Comparison of ENCODE assay signal across 9 cellular contexts in genomic region chr1:84853743-84854721, GRCh38. TPM values are rescaled to one million over a fixed set of nuclear protein-coding genes. Genes with fewer than 3 reads are reported as not detected.
A peak's percentile ranks its signal among the peaks of the same experiment; 100 is the strongest.
DNase-seq lines count a peak whose midpoint lies in the region; ATAC-seq and TF ChIP-seq lines count a peak whose summit lies in the region.
"Had no signal": no experiment of that assay in that cellular context is flagged by ENCODE, and none has a peak within 500 bp of the region (broad histone marks: within the 10 kb centered on the region; RNA-seq: fewer than 3 reads in every experiment).

No MANE protein-coding gene starts in this region.

- H3K4me3 Mint-ChIP-seq in T-cell: peak overlapping the region in 2 of 3 donors; percentile 1 to 5
- no peak overlapping the region for H3K4me3 Mint-ChIP-seq in stimulated activated effector memory CD8-positive, alpha-beta T cell treated with anti-CD3 and anti-CD28 coated beads, Interleukin-12 subunit alpha, Interleukin-12 subunit beta, amount 100 ng/mL, for 72 hours
- H3K4me3 Mint-ChIP-seq in progenitor cell of endocrine pancreas (ENCODE audit: low read depth): no peak overlapping the region

- CTCF ChIA-PET in T-cell (lab: Charles Lee): interaction anchor here in 1 of 2 donors (1.0 kb wide), 1 partner anchor 91 kb away, joined by 3 read pairs; no protein-coding TSS in a partner anchor

- ATAC-seq in GM19372 (IDR thresholded peaks at IDR 0.05; ENCODE audit: low read depth, unreplicated experiment): peak; percentile 96
- ATAC-seq in HG03342 (IDR thresholded peaks at IDR 0.05; ENCODE audit: unreplicated experiment): peak; percentile 98
- ATAC-seq in T-cell (replicated peaks in 1 of 4): peak; percentile 98 to 100 (median 100)
- peak; percentile 100 for ATAC-seq in stimulated activated effector memory CD8-positive, alpha-beta T cell treated with anti-CD3 and anti-CD28 coated beads, Interleukin-12 subunit alpha, Interleukin-12 subunit beta, amount 100 ng/mL, for 72 hours

- H3K27ac Mint-ChIP-seq in T-cell (peak overlapping the region; percentile 91 to 94), progenitor cell of endocrine pancreas (no peak overlapping the region)
- H3K27ac Mint-ChIP-seq in stimulated activated effector memory CD8-positive, alpha-beta T cell treated with anti-CD3 and anti-CD28 coated beads, Interleukin-12 subunit alpha, Interleukin-12 subunit beta, amount 100 ng/mL, for 72 hours: peak overlapping the region; percentile 87

- no peaks in the 10 kb centered on the region for H3K9me3 Mint-ChIP-seq in T-cell
- no peaks in the 10 kb centered on the region for H3K9me3 Mint-ChIP-seq in stimulated activated effector memory CD8-positive, alpha-beta T cell treated with anti-CD3 and anti-CD28 coated beads, Interleukin-12 subunit alpha, Interleukin-12 subunit beta, amount 100 ng/mL, for 72 hours
- no peaks in the 10 kb centered on the region for H3K9me3 Mint-ChIP-seq in progenitor cell of endocrine pancreas (ENCODE audit: low read depth)

- POLR2A ChIA-PET in T-cell (lab: Charles Lee): no interaction called here

- peak; percentile 85 for DNase-seq in COLO829 (ENCODE audit: low spot score)
- peak in 16 of 34 experiments; percentile 5 to 29 (median 15) for DNase-seq in T-cell
- peak; percentile 91 for DNase-seq in epithelial cell of prostate (ENCODE audit: low read depth, low spot score)
- no peak for DNase-seq in stimulated activated effector memory CD8-positive, alpha-beta T cell treated with anti-CD3 and anti-CD28 coated beads, Interleukin-12 subunit alpha, Interleukin-12 subunit beta, amount 100 ng/mL, for 72 hours (ENCODE audit: low spot score in 2 of 2)
- no peak for DNase-seq in progenitor cell of endocrine pancreas (ENCODE audit: low spot score, unreplicated experiment)
- no peak for DNase-seq in NCI-H1048 (lab: John Stamatoyannopoulos, UW)

- H3K4me1 Mint-ChIP-seq in T-cell (peaks cover 39 to 49% (median 43%) of the 10 kb centered on the region in 3 donors), progenitor cell of endocrine pancreas (ENCODE audit: low read depth) (peaks cover 16% of the 10 kb centered on the region)
- H3K4me1 Mint-ChIP-seq in stimulated activated effector memory CD8-positive, alpha-beta T cell treated with anti-CD3 and anti-CD28 coated beads, Interleukin-12 subunit alpha, Interleukin-12 subunit beta, amount 100 ng/mL, for 72 hours: peaks cover 26% of the 10 kb centered on the region

- TF ChIP-seq CTCF in progenitor cell of endocrine pancreas (IDR thresholded peaks at IDR 0.05; ENCODE audit: unreplicated experiment): no peak

- H3K36me3 Mint-ChIP-seq in T-cell: no peaks in the 10 kb centered on the region
- H3K36me3 Mint-ChIP-seq in stimulated activated effector memory CD8-positive, alpha-beta T cell treated with anti-CD3 and anti-CD28 coated beads, Interleukin-12 subunit alpha, Interleukin-12 subunit beta, amount 100 ng/mL, for 72 hours: no peaks in the 10 kb centered on the region
- no peaks in the 10 kb centered on the region for H3K36me3 Mint-ChIP-seq in progenitor cell of endocrine pancreas (ENCODE audit: insufficient read depth)

- H3K27me3 Mint-ChIP-seq in T-cell: no peaks in the 10 kb centered on the region
- H3K27me3 Mint-ChIP-seq in progenitor cell of endocrine pancreas: no peaks in the 10 kb centered on the region

- peak overlapping the region; percentile 91 for H3K27ac ChIP-seq in epithelial cell of prostate
- H3K27ac ChIP-seq: Peyer's patch had no signal

RNA-seq across cellular contexts. Expression of gene LPAR3, which starts 39.0 kb away (rescaled TPM):
- total RNA-seq in T-cell: 1 to 10 TPM in 3 of 5 donors, under 1 TPM in 2; 0.75 to 7.0 (median 2.9) TPM
- 4.3 and 5.1 TPM in 2 replicates for total RNA-seq in progenitor cell of endocrine pancreas

Comparison
In these comparisons a context has a peak if more than half of its experiments do, and no peak if none do; other contexts are left out.
1. DNase-seq: peak in COLO829 (single experiment) and epithelial cell of prostate (single experiment); none in stimulated activated effector memory CD8-positive, alpha-beta T cell treated with anti-CD3 and anti-CD28 coated beads, Interleukin-12 subunit alpha, Interleukin-12 subunit beta, amount 100 ng/mL, for 72 hours (0 of 2), progenitor cell of endocrine pancreas (single experiment) and NCI-H1048 (single experiment).
2. H3K4me3 Mint-ChIP-seq: peak in T-cell (2 of 3); none in stimulated activated effector memory CD8-positive, alpha-beta T cell treated with anti-CD3 and anti-CD28 coated beads, Interleukin-12 subunit alpha, Interleukin-12 subunit beta, amount 100 ng/mL, for 72 hours (single experiment) and progenitor cell of endocrine pancreas (single experiment).
3. Peak in every context shown above with its lines, with median percentiles within 50 percentile points of each other: ATAC-seq.